8 cellular contexts compared by ENCODE assay signal in genomic region chr9:96856363-96857286, GRCh38. TPM values are rescaled to one million over a fixed set of nuclear protein-coding genes. Genes with fewer than 3 reads are reported as not detected.
DNase-seq lines count a peak whose midpoint lies in the region; ATAC-seq, FAIRE-seq and TF ChIP-seq lines count a peak whose summit lies in the region.

No MANE protein-coding gene starts in this region.

- CTCF ChIA-PET in A673 (lab: Charles Lee) = interaction anchor here (0.6 to 1.4 kb wide), 7 partner anchors 253 to 759 kb away, joined by 3 to 11 read pairs (median 4); no protein-coding TSS in a partner anchor
- CTCF ChIA-PET in activated CD4-positive, alpha-beta memory T cell treated with anti-CD3 and anti-CD28 coated beads for 36 hours (lab: Charles Lee) = interaction anchor here (0.6 to 4.7 kb wide), 45 partner anchors 9 to 759 kb away, joined by 3 to 41 read pairs (median 4); partner anchors contain the start of genes CTSV and HABP4
- CTCF ChIA-PET in endothelial cell of umbilical vein (lab: Charles Lee) = interaction anchor here (0.5 to 5.0 kb wide), 37 partner anchors 10 to 758 kb away, joined by 3 to 89 read pairs (median 4); partner anchors contain the start of gene CTSV

- BruUV-seq in A673 (replicated peaks; lab: Mats Ljungman, UMichigan) (no TSS peak), endothelial cell of umbilical vein (replicated peaks; lab: Mats Ljungman, UMichigan) (no TSS peak)

- peaks cover 40% of the 10 kb centered on the region for H3K4me1 Mint-ChIP-seq in activated CD4-positive, alpha-beta memory T cell treated with anti-CD3 and anti-CD28 coated beads for 36 hours (ENCODE audit: low read depth)
- peaks cover 37% of the 10 kb centered on the region for H3K4me1 Mint-ChIP-seq in stimulated activated effector memory CD8-positive, alpha-beta T cell treated with anti-CD3 and anti-CD28 coated beads, Interleukin-12 subunit alpha, Interleukin-12 subunit beta, amount 100 ng/mL, for 72 hours

- ATAC-seq in GM18502 (IDR thresholded peaks at IDR 0.05; ENCODE audit: poor library complexity, unreplicated experiment) (peak; percentile 55), HG03354 (IDR thresholded peaks at IDR 0.05; ENCODE audit: poor library complexity, severe bottlenecking, unreplicated experiment) (peak; percentile 59)
- ATAC-seq in stimulated activated effector memory CD8-positive, alpha-beta T cell treated with anti-CD3 and anti-CD28 coated beads, Interleukin-12 subunit alpha, Interleukin-12 subunit beta, amount 100 ng/mL, for 72 hours = peak; percentile 78

- no peaks in the 10 kb centered on the region for H3K27me3 ChIP-seq in A673 (replicated peaks; ENCODE audit: insufficient read depth, low read depth, low read length, poor library complexity)
- H3K27me3 ChIP-seq in endothelial cell of umbilical vein (ENCODE audit: control insufficient read depth in 2 of 2, insufficient read depth in 2 of 2, low read length in 2 of 2) = peaks cover 0 to 2% of the 10 kb centered on the region in 2 experiments

- no peak overlapping the region for H3K9ac ChIP-seq in endothelial cell of umbilical vein (replicated peaks; ENCODE audit: extremely low read depth, insufficient read depth, low read length)

- no peaks in the 10 kb centered on the region for H3K9me3 Mint-ChIP-seq in activated CD4-positive, alpha-beta memory T cell treated with anti-CD3 and anti-CD28 coated beads for 36 hours
- H3K9me3 Mint-ChIP-seq in stimulated activated effector memory CD8-positive, alpha-beta T cell treated with anti-CD3 and anti-CD28 coated beads, Interleukin-12 subunit alpha, Interleukin-12 subunit beta, amount 100 ng/mL, for 72 hours = no peaks in the 10 kb centered on the region

- no peaks in the 10 kb centered on the region for H3K36me3 ChIP-seq in A673 (ENCODE audit: insufficient read depth, low read length, poor library complexity, severe bottlenecking)
- no peaks in the 10 kb centered on the region for H3K36me3 ChIP-seq in endothelial cell of umbilical vein (ENCODE audit: control insufficient read depth in 2 of 2, extremely low read depth in 1 of 2, insufficient read depth in 2 of 2, low read length in 2 of 2)

- H3K4me3 Mint-ChIP-seq in activated CD4-positive, alpha-beta memory T cell treated with anti-CD3 and anti-CD28 coated beads for 36 hours = no peak overlapping the region
- H3K4me3 Mint-ChIP-seq in stimulated activated effector memory CD8-positive, alpha-beta T cell treated with anti-CD3 and anti-CD28 coated beads, Interleukin-12 subunit alpha, Interleukin-12 subunit beta, amount 100 ng/mL, for 72 hours = no peak overlapping the region

- peak; percentile 96 for TF ChIP-seq CTCF in A673 (conservative IDR thresholded peaks at IDR 0.05; ENCODE audit: low read depth, low read length)
- TF ChIP-seq CTCF in endothelial cell of umbilical vein (IDR thresholded peaks at IDR 0.05; ENCODE audit: extremely low read depth in 1 of 2, insufficient read depth in 1 of 2, low read depth in 1 of 2, low read length in 2 of 2) = peak; percentile 83 to 97

- no peaks in the 10 kb centered on the region for H4K20me1 ChIP-seq in endothelial cell of umbilical vein (replicated peaks; ENCODE audit: control insufficient read depth, extremely low read depth, insufficient read depth, low read length)

- H3K4me2 ChIP-seq in endothelial cell of umbilical vein (ENCODE audit: insufficient read depth, low read length) = no peak overlapping the region

- no peaks in the 10 kb centered on the region for H3K9me1 ChIP-seq in endothelial cell of umbilical vein (replicated peaks; ENCODE audit: control insufficient read depth, extremely low read depth, insufficient read depth, low read length)

- H3K4me1 ChIP-seq in A673 (ENCODE audit: insufficient read depth, low read length, poor library complexity, severe bottlenecking) (peaks cover 1% of the 10 kb centered on the region), endothelial cell of umbilical vein (ENCODE audit: control insufficient read depth, extremely low read depth, insufficient read depth, low read length) (peaks cover 11% of the 10 kb centered on the region)

- H3K4me3 ChIP-seq in A673 (ENCODE audit: low read depth, low read length, poor library complexity, severe bottlenecking) (no peak overlapping the region), endothelial cell of umbilical vein (replicated peaks in 1 of 3; ENCODE audit: insufficient read depth in 1 of 3, low read depth in 1 of 3, low read length in 3 of 3) (no peak overlapping the region)

- intact Hi-C loops in A673 (cut with micrococcal nuclease; ENCODE audit: unreplicated experiment) = loop anchor here (1.0 to 5.0 kb wide), 4 partner anchors 253 to 761 kb away; no protein-coding TSS in a partner anchor
- intact Hi-C loops in activated CD4-positive, alpha-beta memory T cell treated with anti-CD3 and anti-CD28 coated beads for 36 hours (cut with micrococcal nuclease) = loop anchor here (1.0 to 10.0 kb wide), 8 partner anchors 18 to 778 kb away; partner anchors contain the start of genes NCBP1, TSTD2 and ZNF367
- intact Hi-C loops in endothelial cell of umbilical vein (cut with micrococcal nuclease) = loop anchor here (1.0 to 5.0 kb wide), 6 partner anchors 253 to 761 kb away; no protein-coding TSS in a partner anchor

- no peak overlapping the region for H3K27ac Mint-ChIP-seq in activated CD4-positive, alpha-beta memory T cell treated with anti-CD3 and anti-CD28 coated beads for 36 hours
- H3K27ac Mint-ChIP-seq in stimulated activated effector memory CD8-positive, alpha-beta T cell treated with anti-CD3 and anti-CD28 coated beads, Interleukin-12 subunit alpha, Interleukin-12 subunit beta, amount 100 ng/mL, for 72 hours = no peak overlapping the region

- POLR2A ChIA-PET in A673 (lab: Charles Lee; ENCODE audit: low non-redundant PET) = interaction anchor here (0.5 to 0.6 kb wide), 2 partner anchors 182 to 518 kb away, joined by 5 to 9 read pairs; partner anchors contain the start of gene CTSV
- POLR2A ChIA-PET in activated CD4-positive, alpha-beta memory T cell treated with anti-CD3 and anti-CD28 coated beads for 36 hours (lab: Charles Lee) = interaction anchor here (0.6 kb wide), 1 partner anchor 180 kb away, joined by 3 read pairs; no protein-coding TSS in a partner anchor
- POLR2A ChIA-PET in endothelial cell of umbilical vein (lab: Charles Lee) = no interaction called here

- peak; percentile 83 for DNase-seq in A673 (ENCODE audit: low spot score)
- peak; percentile 51 for DNase-seq in NCI-H774 (lab: John Stamatoyannopoulos, UW)
- peak; percentile 80 for DNase-seq in activated CD4-positive, alpha-beta memory T cell treated with anti-CD3 and anti-CD28 coated beads for 36 hours
- peak; percentile 63 for DNase-seq in endothelial cell of umbilical vein (ENCODE audit: low read depth, low spot score)
- peak; percentile 74 for DNase-seq in myocyte (ENCODE audit: low read depth)
- peak; percentile 56 to 74 for DNase-seq in stimulated activated effector memory CD8-positive, alpha-beta T cell treated with anti-CD3 and anti-CD28 coated beads, Interleukin-12 subunit alpha, Interleukin-12 subunit beta, amount 100 ng/mL, for 72 hours (ENCODE audit: low spot score in 2 of 2)

- peak; percentile 84 for FAIRE-seq in endothelial cell of umbilical vein (lab: Jason Lieb, UNC)

- H3K79me2 ChIP-seq in endothelial cell of umbilical vein (ENCODE audit: control insufficient read depth, insufficient read depth, low read length) = peaks cover 7% of the 10 kb centered on the region

- H3K27ac ChIP-seq in A673 (ENCODE audit: low read depth, low read length, poor library complexity, severe bottlenecking) = no peak overlapping the region
- no peak overlapping the region for H3K27ac ChIP-seq in endothelial cell of umbilical vein (ENCODE audit: insufficient read depth, low read depth, low read length)

- H3K27me3 Mint-ChIP-seq in activated CD4-positive, alpha-beta memory T cell treated with anti-CD3 and anti-CD28 coated beads for 36 hours = peaks cover 5% of the 10 kb centered on the region

- dilution Hi-C loops in endothelial cell of umbilical vein (cut with MboI; ENCODE audit: extremely low pct_ligation_motif_present, low sequenced_read_pairs) = no loop called here

- H2AFZ ChIP-seq in endothelial cell of umbilical vein (ENCODE audit: low read depth, low read length) = no peak overlapping the region

- TF ChIP-seq POLR2A in endothelial cell of umbilical vein (IDR thresholded peaks at IDR 0.05; ENCODE audit: low read depth, low read length) = no peak

- H3K36me3 Mint-ChIP-seq in activated CD4-positive, alpha-beta memory T cell treated with anti-CD3 and anti-CD28 coated beads for 36 hours = peaks cover 7% of the 10 kb centered on the region
- peaks cover 6% of the 10 kb centered on the region for H3K36me3 Mint-ChIP-seq in stimulated activated effector memory CD8-positive, alpha-beta T cell treated with anti-CD3 and anti-CD28 coated beads, Interleukin-12 subunit alpha, Interleukin-12 subunit beta, amount 100 ng/mL, for 72 hours

- H3K9me3 ChIP-seq in A673 (ENCODE audit: low read depth, low read length, poor library complexity, severe bottlenecking) (no peaks in the 10 kb centered on the region), endothelial cell of umbilical vein (replicated peaks; ENCODE audit: control insufficient read depth, insufficient read depth, low read length) (no peaks in the 10 kb centered on the region)

TF ChIP-seq in endothelial cell of umbilical vein, 7 proteins besides CTCF, POLR2A, EP300 and RAD21 (continues in another document):
- TF ChIP-seq EZH2 (IDR thresholded peaks at IDR 0.05; ENCODE audit: borderline replicate concordance, low read depth, low read length, severe bottlenecking) (no peak), GATA2 (IDR thresholded peaks at IDR 0.05; ENCODE audit: insufficient read depth, insufficient read length, low read depth, low read length) (no peak), POLR2AphosphoS5 (IDR thresholded peaks at IDR 0.05; ENCODE audit: insufficient read depth, low read depth, low read length) (no peak), JUN (IDR thresholded peaks at IDR 0.05; ENCODE audit: borderline replicate concordance, insufficient read depth, insufficient read length, low read depth) (no peak), FOS (IDR thresholded peaks at IDR 0.05; ENCODE audit: borderline replicate concordance, insufficient read depth, low read length) (no peak)

RNA-seq across cellular contexts. Expression of gene ZNF782, which starts 2.3 kb away (rescaled TPM):
- 5.7 and 6.7 TPM in 2 replicates for total RNA-seq in A673 (2021)
- total RNA-seq in activated CD4-positive, alpha-beta memory T cell treated with anti-CD3 and anti-CD28 coated beads for 36 hours = 1 to 10 TPM; 2.8 to 3.2 TPM
- 3.6 and 4.4 TPM in 2 replicates for total RNA-seq in endothelial cell of umbilical vein
- 0.62 and 0.97 TPM in 2 replicates for polyA plus RNA-seq in endothelial cell of umbilical vein
- 1.1 and 1.3 TPM in 2 replicates for polyA plus RNA-seq in endothelial cell of umbilical vein (2011; cell fraction: cytosol; rRNA removed)
- polyA plus RNA-seq in endothelial cell of umbilical vein (2011; cell fraction: nucleus; rRNA removed) = 5.5 and 8.9 TPM in 2 replicates
- polyA plus RNA-seq in endothelial cell of umbilical vein (2012) = 1.7 and 2.0 TPM in 2 replicates
- polyA minus RNA-seq in endothelial cell of umbilical vein = 2.4 and 2.6 TPM in 2 replicates
- 7.5 TPM for polyA minus RNA-seq in endothelial cell of umbilical vein (2011; cell fraction: cytosol; rRNA and poly(A)+ RNA removed)
- polyA minus RNA-seq in endothelial cell of umbilical vein (2011; cell fraction: nucleus; rRNA and poly(A)+ RNA removed) = 10.0 and 13.7 TPM in 2 replicates
- 4.1 and 5.7 TPM in 2 replicates for total RNA-seq in myocyte
- polyA plus RNA-seq in myocyte (2012) = 0.97 TPM
